29 cellular contexts compared by ENCODE assay signal in the genomic region with DNA sequence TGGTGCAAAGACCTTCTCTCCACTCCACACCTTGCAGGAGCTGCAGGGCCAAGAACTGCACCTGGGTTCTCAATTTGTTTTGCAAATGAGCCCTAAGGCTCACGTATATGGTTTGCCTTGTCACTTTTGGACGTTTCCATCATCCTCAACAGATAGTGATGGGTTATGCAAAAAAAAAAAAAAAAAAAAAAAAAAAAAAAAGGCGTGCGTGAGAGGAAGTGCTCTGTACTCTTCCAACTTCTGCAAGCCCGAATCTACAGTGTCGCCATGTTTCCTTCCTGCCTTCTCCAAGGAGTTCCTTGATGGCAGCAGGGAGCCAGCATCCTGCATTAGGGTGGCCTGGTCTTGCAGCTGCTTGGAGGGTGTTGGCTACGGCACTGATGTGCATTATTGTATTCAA. TPM values are rescaled to one million over a fixed set of nuclear protein-coding genes. Genes with fewer than 3 reads are reported as not detected.
DNase-seq lines count a peak whose midpoint lies in the region; ATAC-seq and TF ChIP-seq lines count a peak whose summit lies in the region.
"Had no signal": no experiment of that assay in that cellular context is flagged by ENCODE, and none has a peak within 500 bp of the region (broad histone marks: within the 10 kb centered on the region; RNA-seq: fewer than 3 reads in every experiment).

No MANE protein-coding gene starts in this region.

- peaks cover 8% of the 10 kb centered on the region for H3F3A ChIP-seq in neural progenitor cell (ENCODE audit: low read depth)

- POLR2A ChIA-PET in T-cell (lab: Charles Lee), result no interaction called here

- H3K27ac ChIP-seq in Karpas-422 (ENCODE audit: low read length), result peak overlapping the region; percentile 95
- no peak overlapping the region for H3K27ac ChIP-seq in neural progenitor cell
- H3K27ac ChIP-seq: A549, C4-2B had no signal

- H3K36me3 Mint-ChIP-seq in CD14-positive monocyte (peaks cover 7% of the 10 kb centered on the region in 2 donors), T-cell (no peaks in the 10 kb centered on the region), neural progenitor cell (no peaks in the 10 kb centered on the region), glutamatergic neuron (ENCODE audit: unreplicated experiment) (no peaks in the 10 kb centered on the region)

- H3K27me3 Mint-ChIP-seq in CD14-positive monocyte (ENCODE audit: low read depth in 3 of 3) (peaks cover 29 to 48% (median 43%) of the 10 kb centered on the region in 3 donors), T-cell (peaks cover 40 to 67% of the 10 kb centered on the region in 2 donors), neural progenitor cell (ENCODE audit: insufficient read depth, low read depth) (peaks cover 39% of the 10 kb centered on the region), glutamatergic neuron (ENCODE audit: unreplicated experiment) (peaks cover 11% of the 10 kb centered on the region)

- H2AFZ ChIP-seq in Karpas-422 (ENCODE audit: low read length) (peak overlapping the region; percentile 93), neural progenitor cell (replicated peaks) (no peak overlapping the region)
- H2AFZ ChIP-seq: GM23338 had no signal

- CTCF ChIA-PET in T-cell (lab: Charles Lee), result no interaction called here

- H3K27ac Mint-ChIP-seq in CD14-positive monocyte (peak overlapping the region in 1 of 7 donors; percentile 61), T-cell (no peak overlapping the region), neural progenitor cell (no peak overlapping the region), glutamatergic neuron (ENCODE audit: unreplicated experiment) (no peak overlapping the region)
- H3K27ac Mint-ChIP-seq: GM23338, HFFc6 had no signal

- TF ChIP-seq CTCF in CD14-positive monocyte (IDR thresholded peaks at IDR 0.05) (no peak), neural progenitor cell (IDR thresholded peaks at IDR 0.05) (no peak), glutamatergic neuron (IDR thresholded peaks at IDR 0.05; ENCODE audit: partially characterized antibody, unreplicated experiment) (no peak)

- H3K9me3 Mint-ChIP-seq in CD14-positive monocyte (peaks cover 0 to 17% (median 4%) of the 10 kb centered on the region in 7 donors), T-cell (no peaks in the 10 kb centered on the region), neural progenitor cell (no peaks in the 10 kb centered on the region), glutamatergic neuron (ENCODE audit: unreplicated experiment) (peaks cover 1% of the 10 kb centered on the region)
- H3K9me3 Mint-ChIP-seq: GM23338, HFFc6 had no signal

- H3K36me3 ChIP-seq in Karpas-422 (ENCODE audit: insufficient read depth, low read length) (no peaks in the 10 kb centered on the region), neural progenitor cell (no peaks in the 10 kb centered on the region)
- H3K36me3 ChIP-seq: HAP-1 had no signal

- no peaks in the 10 kb centered on the region for H3K9me2 ChIP-seq in Karpas-422 (replicated peaks; ENCODE audit: insufficient read depth, low read length)

- H3K4me3 ChIP-seq in Karpas-422 (ENCODE audit: low read length), result peak overlapping the region; percentile 58
- no peak overlapping the region for H3K4me3 ChIP-seq in neural progenitor cell
- H3K4me3 ChIP-seq: A549, GM23338, HAP-1 had no signal

- H3K4me2 ChIP-seq in Karpas-422 (ENCODE audit: low read depth, low read length, poor library complexity, severe bottlenecking) (peak overlapping the region; percentile 78), neural progenitor cell (no peak overlapping the region)
- H3K4me2 ChIP-seq: A549, GM23338 had no signal

- peak overlapping the region; percentile 31 to 82 for H3K4me3 Mint-ChIP-seq in CD14-positive monocyte
- H3K4me3 Mint-ChIP-seq in T-cell, result peak overlapping the region in 2 of 3 donors; percentile 22 to 69
- H3K4me3 Mint-ChIP-seq in neural progenitor cell, result peak overlapping the region; percentile 28
- H3K4me3 Mint-ChIP-seq in glutamatergic neuron (ENCODE audit: unreplicated experiment), result no peak overlapping the region
- H3K4me3 Mint-ChIP-seq: GM23338, HFFc6 had no signal

- H3K9me3 ChIP-seq in Karpas-422 (ENCODE audit: low read length) (no peaks in the 10 kb centered on the region), neural progenitor cell (ENCODE audit: low read depth) (no peaks in the 10 kb centered on the region)
- H3K9me3 ChIP-seq: A549, HAP-1 had no signal

- intact Hi-C loops in CD14-positive monocyte (cut with micrococcal nuclease), result loop anchor here (10.0 kb wide), 2 partner anchors 333 to 343 kb away; no protein-coding TSS in a partner anchor

- H3K4me1 Mint-ChIP-seq in CD14-positive monocyte, result peaks cover 47% of the 10 kb centered on the region
- H3K4me1 Mint-ChIP-seq in T-cell, result peaks cover 10 to 18% (median 12%) of the 10 kb centered on the region in 3 donors
- peaks cover 19% of the 10 kb centered on the region for H3K4me1 Mint-ChIP-seq in neural progenitor cell
- peaks cover 16% of the 10 kb centered on the region for H3K4me1 Mint-ChIP-seq in glutamatergic neuron (ENCODE audit: low read depth, unreplicated experiment)

- H3K79me2 ChIP-seq in Karpas-422 (ENCODE audit: low read length) (no peaks in the 10 kb centered on the region), neural progenitor cell (ENCODE audit: low read depth) (no peaks in the 10 kb centered on the region)

- no peaks in the 10 kb centered on the region for H3K27me3 ChIP-seq in Karpas-422 (ENCODE audit: low read length)
- peaks cover 88% of the 10 kb centered on the region for H3K27me3 ChIP-seq in neural progenitor cell

- no peak for ATAC-seq in T-cell (replicated peaks in 1 of 4)
- ATAC-seq in HG02852 (IDR thresholded peaks at IDR 0.05; ENCODE audit: unreplicated experiment), result no peak
- ATAC-seq: A549, GM23338 had no signal

- H4K20me1 ChIP-seq in Karpas-422 (ENCODE audit: insufficient read depth, low read depth, low read length), result no peaks in the 10 kb centered on the region
- peaks cover 29% of the 10 kb centered on the region for H4K20me1 ChIP-seq in neural progenitor cell (ENCODE audit: low read depth)

- DNase-seq in CD14-positive monocyte (ENCODE audit: low spot score), result no peak
- peak; percentile 95 for DNase-seq in Karpas-422
- DNase-seq in T-cell, result no peak
- DNase-seq in neural progenitor cell (ENCODE audit: low spot score), result no peak
- DNase-seq in glutamatergic neuron, result no peak
- DNase-seq in NOMO-1 (lab: John Stamatoyannopoulos, UW; ENCODE audit: unreplicated experiment in 2 of 2), result no peak
- DNase-seq: DMS53, HFFc6, IMR-90, KG1, MM.1S, NCI-H1048, NCI-H1417, NCI-H1694 treated with DMSO at 0.1 percent for 48 hours, NCI-H2081, NCI-H2171, NCI-H345, NCI-H510A treated with DMSO at 0.1 percent for 48 hours, NCI-H774, RPMI8226, SHP77, T-helper 1 cell had no signal

- H3K4me1 ChIP-seq in Karpas-422 (ENCODE audit: low read length) (peaks cover 70% of the 10 kb centered on the region), neural progenitor cell (peaks cover 11% of the 10 kb centered on the region)

- H3K9ac ChIP-seq in Karpas-422 (ENCODE audit: low read length) (peak overlapping the region; percentile 74), neural progenitor cell (no peak overlapping the region)

RNA-seq across cellular contexts. Expression of a gene that starts 4.0 kb away (rescaled TPM):
- polyA plus RNA-seq in CD14-positive monocyte, result not detected
- not detected in 2 replicates for total RNA-seq in Karpas-422 (2014; rRNA removed; shearing (Covaris generic); ENCODE audit: low replicate concordance)
- total RNA-seq in T-cell, result under 1 TPM in 3 of 5 donors, not detected in 2; 0.09 to 0.19 (median 0.10) TPM
- not detected in 2 replicates for total RNA-seq in neural progenitor cell (ENCODE audit: low replicate concordance)
- total RNA-seq in glutamatergic neuron (ENCODE audit: unreplicated experiment), result 0.34 TPM
- total RNA-seq: G401, SK-MEL-5 had no signal
- polyA plus RNA-seq: GM23338 had no signal
